In the genomic region with DNA sequence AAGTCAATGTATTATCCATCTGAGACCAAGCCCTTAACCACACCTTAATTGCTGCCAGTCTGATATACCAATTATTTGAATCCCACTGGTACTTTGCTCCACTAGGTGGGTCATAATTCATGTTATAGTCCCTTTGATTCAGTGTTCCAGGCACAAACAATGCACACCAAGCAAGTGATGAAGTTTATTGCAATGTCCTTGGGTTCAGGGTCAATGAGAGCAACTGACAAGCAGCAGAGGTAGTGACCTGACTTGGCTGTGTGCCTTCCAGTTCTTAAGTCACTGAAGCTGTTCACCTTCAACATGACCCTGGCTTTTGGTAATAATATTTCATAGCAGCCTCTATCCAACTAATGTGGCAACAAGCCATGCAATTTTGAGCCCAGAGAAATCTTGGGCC, we compare ENCODE assay signal across 20 cellular contexts. TPM values are rescaled to one million over a fixed set of nuclear protein-coding genes. Genes with fewer than 3 reads are reported as not detected.
DNase-seq lines count a peak whose midpoint lies in the region; ATAC-seq and TF ChIP-seq lines count a peak whose summit lies in the region.
"Had no signal": no experiment of that assay in that cellular context is flagged by ENCODE, and none has a peak within 500 bp of the region (broad histone marks: within the 10 kb centered on the region; RNA-seq: fewer than 3 reads in every experiment).

No MANE protein-coding gene starts in this region.

- no peaks in the 10 kb centered on the region for H3K27me3 ChIP-seq in Peyer's patch
- H3K27me3 ChIP-seq in adrenal gland: no peaks in the 10 kb centered on the region
- peaks cover 0 to 14% (median 0%) of the 10 kb centered on the region in 3 experiments for H3K27me3 ChIP-seq in neuronal stem cell (ENCODE audit: control insufficient read depth in 3 of 3, insufficient read depth in 3 of 3, low read depth in 1 of 3, low read length in 3 of 3)
- H3K27me3 ChIP-seq in lower lobe of right lung (ENCODE audit: low read depth): no peaks in the 10 kb centered on the region

- peak overlapping the region; percentile 40 for H3K14ac ChIP-seq in neuronal stem cell (ENCODE audit: low read length)

- ATAC-seq in lower lobe of right lung: no peak
- ATAC-seq: CD8-positive, alpha-beta T cell; GM12878 had no signal

- H4K91ac ChIP-seq in neuronal stem cell (ENCODE audit: low read depth, low read length, poor library complexity): no peak overlapping the region

- H3K4ac ChIP-seq in neuronal stem cell (ENCODE audit: low read length): no peak overlapping the region

- no peak overlapping the region for H3K4me2 ChIP-seq in neuronal stem cell (ENCODE audit: insufficient read depth, low read length, poor library complexity, severe bottlenecking)

- no peak overlapping the region for H2BK12ac ChIP-seq in neuronal stem cell (ENCODE audit: low read length)

- H2BK120ac ChIP-seq in neuronal stem cell (ENCODE audit: low read depth, low read length): no peak overlapping the region

- no peaks in the 10 kb centered on the region for H3K79me1 ChIP-seq in neuronal stem cell (ENCODE audit: low read depth, low read length)

- H3K4me3 ChIP-seq in Peyer's patch: no peak overlapping the region
- H3K4me3 ChIP-seq in adrenal gland: no peak overlapping the region
- no peak overlapping the region for H3K4me3 ChIP-seq in neuronal stem cell (ENCODE audit: low read length in 2 of 2)
- H3K4me3 ChIP-seq in lower lobe of right lung: no peak overlapping the region
- H3K4me3 ChIP-seq: GM12878, HAP-1 had no signal

- H4K8ac ChIP-seq in neuronal stem cell (ENCODE audit: low read depth, low read length): no peak overlapping the region

- TF ChIP-seq POLR2A in Peyer's patch (IDR thresholded peaks at IDR 0.05) (peak in 1 of 2 donors; percentile 8), adrenal gland (IDR thresholded peaks at IDR 0.05) (no peak)

- H3K36me3 ChIP-seq in Peyer's patch (no peaks in the 10 kb centered on the region), adrenal gland (replicated peaks in 1 of 2) (no peaks in the 10 kb centered on the region), neuronal stem cell (replicated peaks in 1 of 2; ENCODE audit: control insufficient read depth in 2 of 2, insufficient read depth in 2 of 2, low read length in 2 of 2) (no peaks in the 10 kb centered on the region), lower lobe of right lung (no peaks in the 10 kb centered on the region)
- H3K36me3 ChIP-seq: HAP-1 had no signal

- H3K23ac ChIP-seq in neuronal stem cell (ENCODE audit: low read depth, low read length, poor library complexity): no peak overlapping the region

- TF ChIP-seq CTCF in Peyer's patch (IDR thresholded peaks at IDR 0.05): peak in 3 of 6 experiments; percentile 33 to 48 (median 36)
- no peak for TF ChIP-seq CTCF in adrenal gland (IDR thresholded peaks at IDR 0.05)
- no peak for TF ChIP-seq CTCF in lower lobe of right lung (IDR thresholded peaks at IDR 0.05)

- H2BK15ac ChIP-seq in neuronal stem cell (ENCODE audit: low read length): no peak overlapping the region

- intact Hi-C loops in adrenal gland (cut with DNase I): no loop called here
- intact Hi-C loops in lower lobe of right lung (cut with DNase I): no loop called here

- H3K9ac ChIP-seq in neuronal stem cell (ENCODE audit: low read depth, low read length, poor library complexity): no peak overlapping the region

- no peak overlapping the region for H3K18ac ChIP-seq in neuronal stem cell (ENCODE audit: low read length)

- H3K9me3 ChIP-seq in Peyer's patch (no peaks in the 10 kb centered on the region), adrenal gland (replicated peaks in 1 of 3) (peaks cover 0 to 7% (median 0%) of the 10 kb centered on the region in 3 donors), neuronal stem cell (replicated peaks in 1 of 2; ENCODE audit: control insufficient read depth in 2 of 2, insufficient read depth in 1 of 2, low read depth in 1 of 2, low read length in 2 of 2) (no peaks in the 10 kb centered on the region), lower lobe of right lung (no peaks in the 10 kb centered on the region)
- H3K9me3 ChIP-seq: Caco-2, HAP-1 had no signal

- no peak overlapping the region for H2AFZ ChIP-seq in neuronal stem cell (ENCODE audit: low read length)

- H3K27ac ChIP-seq in Peyer's patch (peak overlapping the region in 2 of 4 donors; percentile 57 to 82), adrenal gland (no peak overlapping the region), neuronal stem cell (replicated peaks; ENCODE audit: low read length) (no peak overlapping the region), lower lobe of right lung (no peak overlapping the region)

- H2AK5ac ChIP-seq in neuronal stem cell (ENCODE audit: low read depth, low read length): no peak overlapping the region

- DNase-seq in Peyer's patch (peak in 2 of 3 donors; percentile 49 to 84), adrenal gland (peak in 4 of 7 donors; percentile 19 to 47 (median 25)), neuronal stem cell (ENCODE audit: low spot score) (no peak), lower lobe of right lung (no peak), foreskin melanocyte (no peak), DMS79 treated with DMSO at 0.1 percent for 48 hours (lab: John Stamatoyannopoulos, UW) (no peak)
- DNase-seq: C1 segment of cervical spinal cord; Caco-2; CD4-positive, CD25-positive, alpha-beta regulatory T cell; CD8-positive, alpha-beta T cell; DMS153; EL; GDM1; GOT3; HFFc6 had no signal

- H2BK5ac ChIP-seq in neuronal stem cell (ENCODE audit: low read length): no peak overlapping the region

- peaks cover 0 to 15% (median 0%) of the 10 kb centered on the region in 4 donors for H3K4me1 ChIP-seq in Peyer's patch
- H3K4me1 ChIP-seq in adrenal gland (replicated peaks in 1 of 2): peaks cover 0 to 4% of the 10 kb centered on the region in 2 donors
- no peaks in the 10 kb centered on the region for H3K4me1 ChIP-seq in neuronal stem cell (ENCODE audit: control insufficient read depth in 2 of 2, insufficient read depth in 1 of 2, low read depth in 1 of 2, low read length in 2 of 2)
- no peaks in the 10 kb centered on the region for H3K4me1 ChIP-seq in lower lobe of right lung
- H3K4me1 ChIP-seq: Caco-2, HAP-1 had no signal

RNA-seq across cellular contexts. Expression of a gene that starts 3.3 kb away (rescaled TPM):
- 100 to 1,000 TPM in 3 of 4 donors, not detected in 1; 208 to 585 (median 234) TPM for total RNA-seq in Peyer's patch
- under 1 TPM in 7 of 8 donors, not detected in 1; 0.24 to 0.74 (median 0.55) TPM for total RNA-seq in adrenal gland
- 1 to 10 TPM; 1.2 to 5.7 (median 1.6) TPM for polyA plus RNA-seq in adrenal gland
- not detected for polyA plus RNA-seq in neuronal stem cell (2013, experiment 1 of 2)
- 0.07 TPM for polyA plus RNA-seq in neuronal stem cell (2013, experiment 2 of 2)
- total RNA-seq in lower lobe of right lung: not detected
- total RNA-seq: A172; A673; Caco-2; CD4-positive, CD25-positive, alpha-beta regulatory T cell; CD8-positive, alpha-beta T cell; GM12878; HFFc6 had no signal
- polyA plus RNA-seq: BJ; CD4-positive, CD25-positive, alpha-beta regulatory T cell had no signal

Comparison
In these comparisons a context has a peak if more than half of its experiments do, and no peak if none do; other contexts are left out.
1. DNase-seq: peak in Peyer's patch (2 of 3) and adrenal gland (4 of 7); none in neuronal stem cell (single experiment), lower lobe of right lung (single experiment), foreskin melanocyte (single experiment) and DMS79 treated with DMSO at 0.1 percent for 48 hours (single experiment).